ENCODE assay signal across 24 cellular contexts in genomic region chr11:95732930-95733602, GRCh38.
"Had no signal": no experiment of that assay in that cellular context is flagged by ENCODE, and none has a peak within 500 bp of the region (broad histone marks: within the 10 kb centered on the region; RNA-seq: fewer than 3 reads in every experiment).

No MANE protein-coding gene starts in this region.

- H3K4me3 ChIP-seq: gastrocnemius medialis, hepatocyte, lung, pancreas, testis, tibial artery had no signal

- DNase-seq: cortex of kidney; effector memory CD8-positive, alpha-beta T cell; foreskin fibroblast; gastrocnemius medialis; head of caudate nucleus; kidney; natural killer cell; pancreas; stimulated activated CD4-positive, alpha-beta T cell treated with anti-CD3 and anti-CD28 coated beads, Interleukin-2, amount 100 ng/mL, for 24 hours; stimulated activated CD4-positive, alpha-beta T cell treated with anti-CD3 and anti-CD28 coated beads, Interleukin-4, amount 100 ng/mL, for 24 hours; stimulated activated naive CD8-positive, alpha-beta T cell treated with anti-CD3 and anti-CD28 coated beads, Interleukin-15, Interleukin-2, amounts not matched to agents 100 U/mL and 50 U/mL, for 24 hours; substantia nigra; testis; tibial artery had no signal

- ATAC-seq: effector memory CD8-positive, alpha-beta T cell; esophagus mucosa; gastrocnemius medialis; left lobe of liver; sciatic nerve; stimulated activated effector memory CD8-positive, alpha-beta T cell treated with anti-CD3 and anti-CD28 coated beads, Interleukin-12 subunit alpha, Interleukin-12 subunit beta, amount 100 ng/mL, for 72 hours; stimulated activated naive CD8-positive, alpha-beta T cell treated with anti-CD3 and anti-CD28 coated beads, Interleukin-15, Interleukin-2, amounts not matched to agents 100 U/mL and 50 U/mL, for 24 hours had no signal

- H3K9me3 ChIP-seq: gastrocnemius medialis, neutrophil, pancreas, testis, tibial artery had no signal

- H3K36me3 ChIP-seq: gastrocnemius medialis, neutrophil, pancreas, tibial artery had no signal

- H3K4me1 Mint-ChIP-seq: natural killer cell; neural crest cell; stimulated activated effector memory CD8-positive, alpha-beta T cell treated with anti-CD3 and anti-CD28 coated beads, Interleukin-12 subunit alpha, Interleukin-12 subunit beta, amount 100 ng/mL, for 72 hours had no signal

- H3K27ac Mint-ChIP-seq: effector memory CD8-positive, alpha-beta T cell; natural killer cell; stimulated activated effector memory CD8-positive, alpha-beta T cell treated with anti-CD3 and anti-CD28 coated beads, Interleukin-12 subunit alpha, Interleukin-12 subunit beta, amount 100 ng/mL, for 72 hours; type B pancreatic cell had no signal

- H3K79me2 ChIP-seq: hepatocyte had no signal

- H3K27me3 Mint-ChIP-seq: type B pancreatic cell had no signal

- H3K27me3 ChIP-seq: gastrocnemius medialis, hepatocyte, testis, tibial artery had no signal

- H3K27ac ChIP-seq: gastrocnemius medialis, hepatocyte, neutrophil, pancreas had no signal

- H3K4me3 Mint-ChIP-seq: effector memory CD8-positive, alpha-beta T cell; memory B cell; natural killer cell; neural crest cell; stimulated activated effector memory CD8-positive, alpha-beta T cell treated with anti-CD3 and anti-CD28 coated beads, Interleukin-12 subunit alpha, Interleukin-12 subunit beta, amount 100 ng/mL, for 72 hours; type B pancreatic cell had no signal

- H3K9me3 Mint-ChIP-seq: effector memory CD8-positive, alpha-beta T cell; natural killer cell; neural crest cell; stimulated activated effector memory CD8-positive, alpha-beta T cell treated with anti-CD3 and anti-CD28 coated beads, Interleukin-12 subunit alpha, Interleukin-12 subunit beta, amount 100 ng/mL, for 72 hours; type B pancreatic cell had no signal

- H2AFZ ChIP-seq: hepatocyte had no signal
